ENCODE assay signal across 10 cellular contexts in genomic region chr2:224036731-224037376, GRCh38. TPM values are rescaled to one million over a fixed set of nuclear protein-coding genes. Genes with fewer than 3 reads are reported as not detected.
DNase-seq lines count a peak whose midpoint lies in the region; ATAC-seq and TF ChIP-seq lines count a peak whose summit lies in the region.
"Had no signal": no experiment of that assay in that cellular context is flagged by ENCODE, and none has a peak within 500 bp of the region (broad histone marks: within the 10 kb centered on the region; RNA-seq: fewer than 3 reads in every experiment).

No MANE protein-coding gene starts in this region.

- peaks cover 13% of the 10 kb centered on the region for H3K27me3 Mint-ChIP-seq in Calu3 (ENCODE audit: unreplicated experiment)
- H3K27me3 Mint-ChIP-seq in activated CD8-positive, alpha-beta T cell treated with anti-CD3 and anti-CD28 coated beads for 36 hours, result peaks cover 28% of the 10 kb centered on the region
- peaks cover 40% of the 10 kb centered on the region for H3K27me3 Mint-ChIP-seq in activated CD4-positive, alpha-beta memory T cell treated with anti-CD3 and anti-CD28 coated beads for 36 hours

- DNase-seq in AG04449 (ENCODE audit: low read depth, low spot score) (no peak), Calu3 (no peak), left kidney (ENCODE audit: low read depth, low spot score) (peak; percentile 72)
- DNase-seq in activated CD8-positive, alpha-beta T cell treated with anti-CD3 and anti-CD28 coated beads for 36 hours, result no peak
- no peak for DNase-seq in activated CD4-positive, alpha-beta memory T cell treated with anti-CD3 and anti-CD28 coated beads for 36 hours
- DNase-seq: DMS53, NCI-H2171 had no signal

- H3K27ac Mint-ChIP-seq in Calu3 (ENCODE audit: unreplicated experiment), result no peak overlapping the region
- H3K27ac Mint-ChIP-seq in activated CD8-positive, alpha-beta T cell treated with anti-CD3 and anti-CD28 coated beads for 36 hours, result no peak overlapping the region
- no peak overlapping the region for H3K27ac Mint-ChIP-seq in activated CD4-positive, alpha-beta memory T cell treated with anti-CD3 and anti-CD28 coated beads for 36 hours

- intact Hi-C loops in Calu3 (cut with micrococcal nuclease; ENCODE audit: unreplicated experiment), result no loop called here
- intact Hi-C loops in activated CD8-positive, alpha-beta T cell treated with anti-CD3 and anti-CD28 coated beads for 36 hours (cut with micrococcal nuclease), result no loop called here
- intact Hi-C loops in activated CD4-positive, alpha-beta memory T cell treated with anti-CD3 and anti-CD28 coated beads for 36 hours (cut with micrococcal nuclease), result loop anchor here (5.0 kb wide), 1 partner anchor 340 kb away; no protein-coding TSS in a partner anchor

- peaks cover 22% of the 10 kb centered on the region for H3K36me3 Mint-ChIP-seq in Calu3 (ENCODE audit: insufficient read depth, unreplicated experiment)
- H3K36me3 Mint-ChIP-seq in activated CD8-positive, alpha-beta T cell treated with anti-CD3 and anti-CD28 coated beads for 36 hours (ENCODE audit: low read depth), result peaks cover 9% of the 10 kb centered on the region
- H3K36me3 Mint-ChIP-seq in activated CD4-positive, alpha-beta memory T cell treated with anti-CD3 and anti-CD28 coated beads for 36 hours, result no peaks in the 10 kb centered on the region

- TF ChIP-seq CTCF in AG04449 (IDR thresholded peaks at IDR 0.05; ENCODE audit: insufficient read depth, low read length, missing control alignments) (no peak), Calu3 (IDR thresholded peaks at IDR 0.05; ENCODE audit: unreplicated experiment) (no peak)
- TF ChIP-seq CTCF in activated CD8-positive, alpha-beta T cell treated with anti-CD3 and anti-CD28 coated beads for 36 hours (IDR thresholded peaks at IDR 0.05), result no peak

- CTCF ChIA-PET in AG04449 (lab: Yijun Ruan, JAX), result interaction anchor here (0.6 to 7.1 kb wide), 4 partner anchors 12 to 246 kb away, joined by 3 to 68 read pairs (median 5); no protein-coding TSS in a partner anchor
- CTCF ChIA-PET in Calu3 (lab: Charles Lee), result no interaction called here
- CTCF ChIA-PET in activated CD8-positive, alpha-beta T cell treated with anti-CD3 and anti-CD28 coated beads for 36 hours (lab: Charles Lee), result interaction anchor here (1.6 to 1.8 kb wide), 2 partner anchors 43 to 67 kb away, joined by 6 read pairs; no protein-coding TSS in a partner anchor
- CTCF ChIA-PET in activated CD4-positive, alpha-beta memory T cell treated with anti-CD3 and anti-CD28 coated beads for 36 hours (lab: Charles Lee), result interaction anchor here (1.5 kb wide), 1 partner anchor 43 kb away, joined by 5 read pairs; no protein-coding TSS in a partner anchor

- H3K4me1 Mint-ChIP-seq in Calu3 (ENCODE audit: low read depth, unreplicated experiment), result peaks cover 40% of the 10 kb centered on the region
- H3K4me1 Mint-ChIP-seq in activated CD8-positive, alpha-beta T cell treated with anti-CD3 and anti-CD28 coated beads for 36 hours (ENCODE audit: low read depth), result peaks cover 33% of the 10 kb centered on the region
- H3K4me1 Mint-ChIP-seq in activated CD4-positive, alpha-beta memory T cell treated with anti-CD3 and anti-CD28 coated beads for 36 hours (ENCODE audit: low read depth), result peaks cover 12% of the 10 kb centered on the region

- POLR2A ChIA-PET in AG04449 (lab: Yijun Ruan, JAX), result interaction anchor here (0.7 to 1.1 kb wide), 3 partner anchors 43 to 240 kb away, joined by 3 read pairs; no protein-coding TSS in a partner anchor
- POLR2A ChIA-PET in activated CD8-positive, alpha-beta T cell treated with anti-CD3 and anti-CD28 coated beads for 36 hours (lab: Charles Lee), result interaction anchor here (1.4 to 1.6 kb wide), 2 partner anchors 9 to 11 kb away, joined by 3 to 4 read pairs; no protein-coding TSS in a partner anchor
- POLR2A ChIA-PET in activated CD4-positive, alpha-beta memory T cell treated with anti-CD3 and anti-CD28 coated beads for 36 hours (lab: Charles Lee), result interaction anchor here (0.6 kb wide), 1 partner anchor 260 kb away, joined by 4 read pairs; no protein-coding TSS in a partner anchor

- H3K9me3 Mint-ChIP-seq in Calu3 (ENCODE audit: low read depth, unreplicated experiment), result no peaks in the 10 kb centered on the region
- H3K9me3 Mint-ChIP-seq in activated CD8-positive, alpha-beta T cell treated with anti-CD3 and anti-CD28 coated beads for 36 hours, result no peaks in the 10 kb centered on the region
- no peaks in the 10 kb centered on the region for H3K9me3 Mint-ChIP-seq in activated CD4-positive, alpha-beta memory T cell treated with anti-CD3 and anti-CD28 coated beads for 36 hours

- peak overlapping the region; percentile 72 for H3K4me3 ChIP-seq in AG04449 (ENCODE audit: low read depth, low read length)

- H3K4me3 Mint-ChIP-seq in Calu3 (ENCODE audit: low read depth, unreplicated experiment), result peak overlapping the region; percentile 93
- peak overlapping the region; percentile 89 for H3K4me3 Mint-ChIP-seq in activated CD8-positive, alpha-beta T cell treated with anti-CD3 and anti-CD28 coated beads for 36 hours
- H3K4me3 Mint-ChIP-seq in activated CD4-positive, alpha-beta memory T cell treated with anti-CD3 and anti-CD28 coated beads for 36 hours, result no peak overlapping the region

- no peak for ATAC-seq in activated CD8-positive, alpha-beta T cell treated with anti-CD3 and anti-CD28 coated beads for 36 hours
- ATAC-seq in GM19035 (IDR thresholded peaks at IDR 0.05; ENCODE audit: unreplicated experiment) (no peak), GM18505 (IDR thresholded peaks at IDR 0.05; ENCODE audit: unreplicated experiment) (no peak), GM19452 (IDR thresholded peaks at IDR 0.05; ENCODE audit: unreplicated experiment) (no peak)

- TF ChIP-seq POLR2A in GM18505 (IDR thresholded peaks at IDR 0.05; ENCODE audit: borderline replicate concordance, extremely low read depth, insufficient read depth, insufficient read length), result no peak

- BruUV-seq in Calu3 (replicated peaks; lab: Mats Ljungman, UMichigan), result no TSS peak

RNA-seq across cellular contexts. Expression of gene SERPINE2, which starts 2.2 kb away (rescaled TPM):
- 34.7 and 39.7 TPM in 2 replicates for total RNA-seq in Calu3 (2022)
- 10 to 100 TPM; 40.4 to 42.4 TPM for total RNA-seq in activated CD8-positive, alpha-beta T cell treated with anti-CD3 and anti-CD28 coated beads for 36 hours
- total RNA-seq in activated CD4-positive, alpha-beta memory T cell treated with anti-CD3 and anti-CD28 coated beads for 36 hours, result 10 to 100 TPM; 16.4 to 16.5 TPM
